ENCODE assay signal across 11 cellular contexts in the genomic region with DNA sequence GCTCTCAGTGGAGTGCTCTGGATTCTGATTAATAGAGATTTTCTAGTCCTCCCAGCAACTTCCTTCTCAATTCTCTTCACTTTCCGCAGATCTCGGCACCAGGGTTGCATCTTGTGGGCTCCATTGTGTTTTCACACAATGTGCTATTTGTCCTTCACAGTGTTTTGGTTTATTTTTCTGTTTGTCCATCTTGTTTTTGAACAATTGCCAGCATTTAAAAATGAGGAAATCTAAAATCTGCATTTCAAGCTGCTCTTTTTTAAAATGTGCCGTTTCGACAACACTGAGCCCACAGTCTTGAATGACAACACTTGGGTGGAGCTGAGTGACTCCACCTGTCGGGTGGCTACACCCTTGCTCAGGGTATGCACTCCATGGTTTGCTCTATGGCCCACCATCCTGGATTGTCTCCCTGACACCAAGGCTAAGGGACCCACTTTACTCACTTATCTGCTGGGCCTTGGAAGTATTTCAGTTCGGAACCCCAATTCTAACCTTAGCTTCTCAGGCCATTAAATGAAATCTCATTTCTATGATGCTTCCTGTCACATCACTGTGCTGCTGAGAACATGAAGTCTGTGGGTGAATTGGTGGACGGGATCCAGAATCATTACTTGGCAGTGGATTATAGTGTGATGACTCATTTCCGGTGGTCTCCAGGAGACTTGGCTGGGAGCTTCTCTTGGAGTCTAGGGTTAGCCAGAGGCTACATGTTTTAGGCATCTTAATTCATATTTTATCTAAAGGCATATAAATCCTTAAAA. TPM values are rescaled to one million over a fixed set of nuclear protein-coding genes. Genes with fewer than 3 reads are reported as not detected.
DNase-seq lines count a peak whose midpoint lies in the region; ATAC-seq, FAIRE-seq and TF ChIP-seq lines count a peak whose summit lies in the region.
"Had no signal": no experiment of that assay in that cellular context is flagged by ENCODE, and none has a peak within 500 bp of the region (broad histone marks: within the 10 kb centered on the region; RNA-seq: fewer than 3 reads in every experiment).

No MANE protein-coding gene starts in this region.

- 32 to 43% (median 41%) methylated on average over 8 of the region's 8 CpGs for WGBS in heart left ventricle, 4 donors

- H3K4me1 ChIP-seq in heart left ventricle (peaks cover 0 to 12% (median 4%) of the 10 kb centered on the region in 12 donors), right atrium auricular region (peaks cover 0 to 8% of the 10 kb centered on the region in 2 donors)
- H3K4me1 ChIP-seq in naive thymus-derived CD4-positive, alpha-beta T cell (ENCODE audit: control insufficient read depth in 2 of 2, insufficient read depth in 2 of 2, low read length in 2 of 2), result no peaks in the 10 kb centered on the region

- CTCF ChIA-PET in naive thymus-derived CD4-positive, alpha-beta T cell (lab: Charles Lee), result no interaction called here

- no peak for TF ChIP-seq POLR2A in heart left ventricle (IDR thresholded peaks at IDR 0.05)

- POLR2A ChIA-PET in naive thymus-derived CD4-positive, alpha-beta T cell (lab: Charles Lee), result no interaction called here

- H3K27ac ChIP-seq in heart left ventricle (no peak overlapping the region), right atrium auricular region (no peak overlapping the region)
- H3K27ac ChIP-seq in naive thymus-derived CD4-positive, alpha-beta T cell (ENCODE audit: low read depth, low read length), result no peak overlapping the region
- H3K27ac ChIP-seq: C4-2B had no signal

- H3K27ac Mint-ChIP-seq in naive thymus-derived CD4-positive, alpha-beta T cell, result no peak overlapping the region

- TF ChIP-seq CTCF in heart left ventricle (IDR thresholded peaks at IDR 0.05), result no peak
- TF ChIP-seq CTCF in right atrium auricular region (IDR thresholded peaks at IDR 0.05), result no peak

- H3K9me3 Mint-ChIP-seq in naive thymus-derived CD4-positive, alpha-beta T cell, result peaks cover 0 to 2% (median 0%) of the 10 kb centered on the region in 11 donors

- H3K27me3 ChIP-seq in heart left ventricle (no peaks in the 10 kb centered on the region), right atrium auricular region (no peaks in the 10 kb centered on the region)
- no peaks in the 10 kb centered on the region for H3K27me3 ChIP-seq in naive thymus-derived CD4-positive, alpha-beta T cell (ENCODE audit: control insufficient read depth in 2 of 2, insufficient read depth in 2 of 2, low read length in 2 of 2)

- H3K36me3 ChIP-seq in heart left ventricle, result peaks cover 0 to 4% (median 0%) of the 10 kb centered on the region in 9 donors
- H3K36me3 ChIP-seq in right atrium auricular region, result no peaks in the 10 kb centered on the region
- no peaks in the 10 kb centered on the region for H3K36me3 ChIP-seq in naive thymus-derived CD4-positive, alpha-beta T cell (ENCODE audit: control insufficient read depth in 2 of 3, insufficient read depth in 3 of 3, low read length in 3 of 3)

- FAIRE-seq in urothelium cell line (lab: Jason Lieb, UNC), result no peak

- peaks cover 0 to 3% (median 2%) of the 10 kb centered on the region in 5 donors for H3K36me3 Mint-ChIP-seq in naive thymus-derived CD4-positive, alpha-beta T cell

- no peak overlapping the region for H3K4me3 Mint-ChIP-seq in naive thymus-derived CD4-positive, alpha-beta T cell

- intact Hi-C loops in heart left ventricle (cut with DNase I), result no loop called here
- intact Hi-C loops in naive thymus-derived CD4-positive, alpha-beta T cell (cut with micrococcal nuclease), result no loop called here

- H3K4me3 ChIP-seq in heart left ventricle (no peak overlapping the region), right atrium auricular region (no peak overlapping the region)
- no peak overlapping the region for H3K4me3 ChIP-seq in naive thymus-derived CD4-positive, alpha-beta T cell (ENCODE audit: low read length)

- DNase-seq in heart left ventricle, result no peak
- no peak for DNase-seq in right atrium auricular region (ENCODE audit: low spot score)
- DNase-seq in SW480 (ENCODE audit: low spot score), result peak; percentile 6
- DNase-seq in globus pallidus (ENCODE audit: low spot score), result peak; percentile 76
- peak; percentile 74 for DNase-seq in urothelium cell line (ENCODE audit: low spot score)
- DNase-seq in naive thymus-derived CD4-positive, alpha-beta T cell, result no peak
- no peak for DNase-seq in NOMO-1 treated with dmso at 0.1 percent for 144 hours (lab: John Stamatoyannopoulos, UW; ENCODE audit: unreplicated experiment)
- DNase-seq: activated CD4-positive, alpha-beta T cell treated with anti-CD3 and anti-CD28 coated beads, Interleukin-2, amount 50 U/mL, for 48 hours had no signal

- H3K27me3 Mint-ChIP-seq in naive thymus-derived CD4-positive, alpha-beta T cell, result peaks cover 0 to 18% (median 11%) of the 10 kb centered on the region in 5 donors

- H3K9me3 ChIP-seq in heart left ventricle (no peaks in the 10 kb centered on the region), right atrium auricular region (no peaks in the 10 kb centered on the region)
- H3K9me3 ChIP-seq in naive thymus-derived CD4-positive, alpha-beta T cell (ENCODE audit: control insufficient read depth in 2 of 3, low read length in 3 of 3), result no peaks in the 10 kb centered on the region

- no peaks in the 10 kb centered on the region for H3K4me1 Mint-ChIP-seq in naive thymus-derived CD4-positive, alpha-beta T cell

- ATAC-seq in heart left ventricle (peak in 3 of 4 donors; percentile 27 to 58 (median 41)), HG02973 (IDR thresholded peaks at IDR 0.05; ENCODE audit: unreplicated experiment) (no peak)
- no peak for ATAC-seq in naive thymus-derived CD4-positive, alpha-beta T cell

RNA-seq across cellular contexts. Expression of gene MYRFL, which starts 3.4 kb away (rescaled TPM):
- total RNA-seq in heart left ventricle, result under 1 TPM in 8 of 9 donors, not detected in 1; 0.13 to 0.96 (median 0.46) TPM
- polyA plus RNA-seq in heart left ventricle, result under 1 TPM in 1 of 2 donors, not detected in 1; 0.18 TPM
- not detected for total RNA-seq in right atrium auricular region
- total RNA-seq in naive thymus-derived CD4-positive, alpha-beta T cell, result under 1 TPM in 1 of 5 experiments, not detected in 4; 0.24 TPM
- polyA plus RNA-seq in naive thymus-derived CD4-positive, alpha-beta T cell, result not detected
- total RNA-seq: NCI-H460 had no signal

Comparison
In these comparisons a context has a peak if more than half of its experiments do, and no peak if none do; other contexts are left out.
1. ATAC-seq: peak in heart left ventricle (3 of 4); none in naive thymus-derived CD4-positive, alpha-beta T cell (single experiment) and HG02973 (single experiment).
2. DNase-seq: peak in SW480 (single experiment), globus pallidus (single experiment) and urothelium cell line (single experiment); none in heart left ventricle (0 of 5), right atrium auricular region (single experiment), naive thymus-derived CD4-positive, alpha-beta T cell (0 of 9) and NOMO-1 treated with dmso at 0.1 percent for 144 hours (single experiment).